ENCODE assay signal across 28 cellular contexts in the genomic region with DNA sequence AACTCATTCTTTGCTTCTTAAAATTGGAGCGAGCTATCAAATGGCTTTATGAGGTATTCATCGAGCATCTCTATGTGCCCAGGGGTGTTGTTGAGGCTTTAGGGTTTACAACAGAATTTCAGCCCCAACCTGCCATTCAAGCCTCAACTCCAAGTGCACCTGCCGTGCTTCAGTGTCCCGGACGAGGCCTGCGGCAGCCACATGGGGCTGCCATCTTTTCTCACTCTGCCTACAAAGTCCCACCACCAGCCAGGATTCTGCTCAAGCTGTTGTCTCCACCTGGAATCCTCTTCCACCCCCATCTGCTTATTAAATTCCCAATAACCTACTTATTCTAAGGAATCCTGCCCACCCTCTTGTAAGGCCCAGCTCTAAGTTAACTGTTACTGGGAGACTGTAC.
DNase-seq lines count a peak whose midpoint lies in the region; ATAC-seq and TF ChIP-seq lines count a peak whose summit lies in the region.
"Had no signal": no experiment of that assay in that cellular context is flagged by ENCODE, and none has a peak within 500 bp of the region (broad histone marks: within the 10 kb centered on the region; RNA-seq: fewer than 3 reads in every experiment).

No MANE protein-coding gene starts in this region.

- no peaks in the 10 kb centered on the region for H3K27me3 ChIP-seq in parathyroid adenoma (ENCODE audit: control insufficient read depth, insufficient read depth, low read length)
- H3K27me3 ChIP-seq: BE2C, SJSA1 had no signal

- H3K27ac ChIP-seq in epithelial cell of prostate (peak overlapping the region; percentile 100), parathyroid adenoma (no peak overlapping the region)
- H3K27ac ChIP-seq: 22Rv1, GM23248, SJSA1 had no signal

- H3K4me2 ChIP-seq in parathyroid adenoma (ENCODE audit: low read length): peak overlapping the region; percentile 9

- ATAC-seq in GM19324 (IDR thresholded peaks at IDR 0.05; ENCODE audit: low FRiP score, unreplicated experiment) (no peak), HG03039 (IDR thresholded peaks at IDR 0.05; ENCODE audit: unreplicated experiment) (no peak)

- H3K4me1 ChIP-seq in parathyroid adenoma: peaks cover 48% of the 10 kb centered on the region
- H3K4me1 ChIP-seq: BE2C, SJSA1 had no signal

- no peak overlapping the region for H3K4me3 ChIP-seq in parathyroid adenoma (ENCODE audit: low read depth, low read length)
- H3K4me3 ChIP-seq: GM23248, SJSA1 had no signal

- DNase-seq in NCI-H82 (lab: John Stamatoyannopoulos, UW) (peak; percentile 17), NCI-H82 treated with DMSO at 0.1 percent for 48 hours (lab: John Stamatoyannopoulos, UW; ENCODE audit: unreplicated experiment) (no peak), epithelial cell of prostate (ENCODE audit: low read depth, low spot score) (no peak), NCI-H345 treated with DMSO at 0.1 percent for 48 hours (lab: John Stamatoyannopoulos, UW; ENCODE audit: unreplicated experiment) (no peak)
- DNase-seq in stimulated activated CD4-positive, alpha-beta T cell treated with anti-CD3 and anti-CD28 coated beads, Interleukin-15, amount 100 ng/mL, for 24 hours: no peak
- DNase-seq: BE2C; CD8-positive, alpha-beta memory T cell; DMS153; DND-41; GM23248; H9; IMR-90; NCI-H1092; NCI-H1436; NCI-H187; NCI-H2081 treated with DMSO at 0.1 percent for 48 hours; NCI-H2171; NCI-H226; NCI-H510A treated with DMSO at 0.1 percent for 48 hours; NCI-H748 treated with DMSO at 0.1 percent for 48 hours; NK-92 treated with Interleukin-12 subunit alpha and Interleukin-12 subunit beta, amount 100 ng/mL, for 24 hours; Right ventricle myocardium superior; RPMI8226 had no signal

- H3K9me3 ChIP-seq in parathyroid adenoma (ENCODE audit: control insufficient read depth, low read length): no peaks in the 10 kb centered on the region
- H3K9me3 ChIP-seq: SJSA1 had no signal

- no peaks in the 10 kb centered on the region for H3K36me3 ChIP-seq in parathyroid adenoma (ENCODE audit: control insufficient read depth, insufficient read depth, low read length)
- H3K36me3 ChIP-seq: BE2C, SJSA1 had no signal

- no peak for TF ChIP-seq CTCF in parathyroid adenoma (IDR thresholded peaks at IDR 0.05)

- H3K9ac ChIP-seq in parathyroid adenoma: no peak overlapping the region
- H3K9ac ChIP-seq: GM23248 had no signal

- no peak overlapping the region for H2AFZ ChIP-seq in parathyroid adenoma
- H2AFZ ChIP-seq: GM23248 had no signal

- no peaks in the 10 kb centered on the region for H3K79me2 ChIP-seq in parathyroid adenoma
